ENCODE assay signal across 9 cellular contexts in the genomic region with DNA sequence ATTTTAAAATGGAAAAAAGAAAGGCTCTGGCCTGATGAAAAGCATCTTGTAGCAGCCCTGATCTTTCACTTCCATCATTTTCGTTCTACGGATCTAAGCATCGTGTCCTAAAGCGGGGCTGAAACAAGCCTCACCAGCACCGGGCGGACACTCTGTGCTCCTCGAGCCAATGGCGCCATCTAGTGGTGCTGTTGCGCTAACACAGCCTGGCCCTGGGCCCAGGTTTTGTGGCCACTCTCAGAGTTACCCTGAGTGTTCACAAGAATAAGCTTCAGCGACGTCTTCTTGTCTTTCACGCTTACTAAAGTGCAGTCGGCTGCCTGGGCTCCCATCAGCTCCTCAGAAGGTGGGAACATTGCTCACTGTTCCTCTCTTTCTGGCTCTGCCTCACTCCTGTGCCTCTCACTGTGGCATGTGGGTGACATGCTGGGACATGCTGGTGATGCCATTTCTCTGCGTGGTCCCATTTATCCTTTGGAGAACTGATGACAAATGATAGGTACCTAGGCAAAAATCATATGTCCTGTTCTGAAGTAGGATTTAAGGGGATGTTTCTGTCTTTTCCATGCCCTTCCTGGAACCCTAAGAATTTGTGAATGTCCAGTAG. TPM values are rescaled to one million over a fixed set of nuclear protein-coding genes. Genes with fewer than 3 reads are reported as not detected.
DNase-seq lines count a peak whose midpoint lies in the region; ATAC-seq and TF ChIP-seq lines count a peak whose summit lies in the region.
"Had no signal": no experiment of that assay in that cellular context is flagged by ENCODE, and none has a peak within 500 bp of the region (broad histone marks: within the 10 kb centered on the region; RNA-seq: fewer than 3 reads in every experiment).

No MANE protein-coding gene starts in this region.

- DNase-seq in ELR (ENCODE audit: low read depth), result peak; percentile 68
- DNase-seq in IMR-90, result peak; percentile 60
- DNase-seq in RPMI7951 (ENCODE audit: low read depth), result peak; percentile 49
- peak; percentile 32 to 67 for DNase-seq in activated T-helper 1 cell treated with anti-CD3 and anti-CD28 coated beads, Interleukin-2, amount 50 U/mL, for 16 hours (ENCODE audit: low read depth in 1 of 2, low spot score in 1 of 2)
- peak; percentile 64 for DNase-seq in foreskin melanocyte
- peak; percentile 92 for DNase-seq in osteocyte (ENCODE audit: extremely low spot score, unreplicated experiment)
- DNase-seq in tibial nerve (ENCODE audit: low spot score in 2 of 2), result peak; percentile 67 to 86

- peak; percentile 97 for TF ChIP-seq RAD21 in IMR-90 (IDR thresholded peaks at IDR 0.05; ENCODE audit: low read length)

- H3K27me3 Mint-ChIP-seq in osteocyte (ENCODE audit: unreplicated experiment), result no peaks in the 10 kb centered on the region

- H3K56ac ChIP-seq in IMR-90 (ENCODE audit: extremely low read depth, insufficient read depth, low read length), result no peak overlapping the region

- TF ChIP-seq POLR2A in IMR-90 (IDR thresholded peaks at IDR 0.05; ENCODE audit: low read depth, low read length), result no peak
- no peak for TF ChIP-seq POLR2A in tibial nerve (IDR thresholded peaks at IDR 0.05)

- no peaks in the 10 kb centered on the region for H3K9me3 Mint-ChIP-seq in osteocyte (ENCODE audit: unreplicated experiment)

- H3K27ac Mint-ChIP-seq in osteocyte (ENCODE audit: unreplicated experiment), result no peak overlapping the region

- H3K4me3 ChIP-seq in IMR-90 (ENCODE audit: insufficient read depth, low read depth, low read length), result no peak overlapping the region
- no peak overlapping the region for H3K4me3 ChIP-seq in tibial nerve

- H3K9me3 ChIP-seq in IMR-90 (ENCODE audit: control insufficient read depth, insufficient read depth, low read length) (no peaks in the 10 kb centered on the region), tibial nerve (no peaks in the 10 kb centered on the region)

- H3K4ac ChIP-seq in IMR-90 (ENCODE audit: low read depth, low read length), result no peak overlapping the region

- H3K36me3 Mint-ChIP-seq in osteocyte (ENCODE audit: unreplicated experiment), result no peaks in the 10 kb centered on the region

- no peaks in the 10 kb centered on the region for H3K9me1 ChIP-seq in IMR-90 (ENCODE audit: insufficient read depth, low read length)

- H3K27ac ChIP-seq in IMR-90 (ENCODE audit: insufficient read depth, low read length) (no peak overlapping the region), tibial nerve (no peak overlapping the region)

- no peak overlapping the region for H4K8ac ChIP-seq in IMR-90 (ENCODE audit: low read depth in 2 of 2, low read length in 2 of 2)

- H4K20me1 ChIP-seq in IMR-90 (ENCODE audit: insufficient read depth, low read length), result no peaks in the 10 kb centered on the region

- H3K4me3 Mint-ChIP-seq in osteocyte (ENCODE audit: unreplicated experiment), result no peak overlapping the region

- no peak overlapping the region for H3K14ac ChIP-seq in IMR-90 (replicated peaks; ENCODE audit: low read depth, low read length)

- TF ChIP-seq CTCF in IMR-90 (conservative IDR thresholded peaks at IDR 0.05; ENCODE audit: low read depth, low read length) (peak; percentile 93), osteocyte (IDR thresholded peaks at IDR 0.05) (peak; percentile 84), tibial nerve (IDR thresholded peaks at IDR 0.05) (peak; percentile 86 to 96 (median 90))

- H3K4me1 Mint-ChIP-seq in osteocyte (ENCODE audit: unreplicated experiment), result no peaks in the 10 kb centered on the region

- no peak overlapping the region for H2BK5ac ChIP-seq in IMR-90 (ENCODE audit: low read depth, low read length, poor library complexity, severe bottlenecking)

- H3K4me2 ChIP-seq in IMR-90 (ENCODE audit: low read depth, low read length), result no peak overlapping the region

- CTCF ChIA-PET in IMR-90 (lab: Yijun Ruan, JAX), result interaction anchor here (0.5 to 1.0 kb wide), 11 partner anchors 8 to 621 kb away, joined by 3 to 5 read pairs (median 3); no protein-coding TSS in a partner anchor

- dilution Hi-C loops in IMR-90 (cut with HindIII; ENCODE audit: low sequenced_read_pairs, unreplicated experiment), result no loop called here

- H2AK5ac ChIP-seq in IMR-90 (ENCODE audit: low read depth, low read length), result no peak overlapping the region

- peak in 1 of 2 donors; percentile 42 for TF ChIP-seq EP300 in tibial nerve (IDR thresholded peaks at IDR 0.05)

- H2BK15ac ChIP-seq in IMR-90 (ENCODE audit: low read depth, low read length), result no peak overlapping the region

- POLR2A ChIA-PET in IMR-90 (lab: Charles Lee; ENCODE audit: unreplicated experiment), result no interaction called here

- H3K27me3 ChIP-seq in IMR-90 (ENCODE audit: control insufficient read depth, insufficient read depth, low read length) (no peaks in the 10 kb centered on the region), tibial nerve (peaks cover 0 to 5% of the 10 kb centered on the region in 2 donors)

- intact Hi-C loops in IMR-90 (cut with micrococcal nuclease), result loop anchor here (1.0 to 5.0 kb wide), 5 partner anchors 116 to 662 kb away; no protein-coding TSS in a partner anchor

- no peaks in the 10 kb centered on the region for H3K79me1 ChIP-seq in IMR-90 (ENCODE audit: low read depth in 1 of 2, low read length in 2 of 2)

- H4K5ac ChIP-seq in IMR-90 (ENCODE audit: low read depth, low read length), result no peak overlapping the region

- peak overlapping the region; percentile 33 for H2AK9ac ChIP-seq in IMR-90 (replicated peaks; ENCODE audit: low read depth, low read length, poor library complexity)

- H2AFZ ChIP-seq in IMR-90 (replicated peaks; ENCODE audit: low read length, poor library complexity), result peak overlapping the region; percentile 82

- BruUV-seq in IMR-90 (replicated peaks; lab: Mats Ljungman, UMichigan), result no TSS peak

- 0 out of 2 replicates have a peak overlapping the region, but pooled peaks have one; percentile 16 for H2BK20ac ChIP-seq in IMR-90 (ENCODE audit: low read depth, low read length)

- 9% methylated on average over 9 of the region's 14 CpGs; no CpG with 5 or more reads in 1 of the 2 experiments for WGBS in IMR-90 (ENCODE audit: extremely low coverage in 2 of 2, insufficient read length in 1 of 2), 2 experiments
- 10 to 11% methylated on average over 14 of the region's 14 CpGs for WGBS in tibial nerve, 2 donors

- H3K36me3 ChIP-seq in IMR-90 (ENCODE audit: control insufficient read depth, insufficient read depth, low read length) (no peaks in the 10 kb centered on the region), tibial nerve (no peaks in the 10 kb centered on the region)

- H3K18ac ChIP-seq in IMR-90 (ENCODE audit: low read depth, low read length), result no peak overlapping the region

- no peak overlapping the region for H3K23ac ChIP-seq in IMR-90 (ENCODE audit: low read depth, low read length)

- H4K91ac ChIP-seq in IMR-90 (ENCODE audit: insufficient read depth, low read depth, low read length), result no peak overlapping the region

- in situ Hi-C loops in IMR-90 (cut with MboI; ENCODE audit: low sequenced_read_pairs), result loop anchor here (5.0 to 10.0 kb wide), 4 partner anchors 117 to 622 kb away; no protein-coding TSS in a partner anchor

- ATAC-seq in GM21619 (IDR thresholded peaks at IDR 0.05; ENCODE audit: unreplicated experiment) (peak; percentile 95), IMR-90 (ENCODE audit: low read depth) (peak; percentile 96)

- no peak overlapping the region for H2BK120ac ChIP-seq in IMR-90 (ENCODE audit: low read depth, low read length)

- H3K4me1 ChIP-seq in IMR-90 (ENCODE audit: control insufficient read depth, insufficient read depth, low read length) (no peaks in the 10 kb centered on the region), tibial nerve (peaks cover 0 to 7% (median 0%) of the 10 kb centered on the region in 4 donors)

- H3K9ac ChIP-seq in IMR-90 (ENCODE audit: low read depth, low read length), result no peak overlapping the region

TF ChIP-seq in IMR-90, 13 proteins besides CTCF, POLR2A, EP300 and RAD21:
- TF ChIP-seq MAFK (IDR thresholded peaks at IDR 0.05; ENCODE audit: low read depth, low read length) (no peak), MAZ (IDR thresholded peaks at IDR 0.05; ENCODE audit: borderline replicate concordance, low read depth, low read length) (no peak), NFE2L2 (IDR thresholded peaks at IDR 0.05; ENCODE audit: low read depth, low read length) (no peak), MXI1 (IDR thresholded peaks at IDR 0.05; ENCODE audit: borderline replicate concordance, low read depth, low read length) (no peak), RCOR1 (IDR thresholded peaks at IDR 0.05; ENCODE audit: insufficient replicate concordance, low read length) (no peak), SMC3 (IDR thresholded peaks at IDR 0.05; ENCODE audit: low read depth, low read length) (peak; percentile 78)
- TF ChIP-seq, protein P1, sequence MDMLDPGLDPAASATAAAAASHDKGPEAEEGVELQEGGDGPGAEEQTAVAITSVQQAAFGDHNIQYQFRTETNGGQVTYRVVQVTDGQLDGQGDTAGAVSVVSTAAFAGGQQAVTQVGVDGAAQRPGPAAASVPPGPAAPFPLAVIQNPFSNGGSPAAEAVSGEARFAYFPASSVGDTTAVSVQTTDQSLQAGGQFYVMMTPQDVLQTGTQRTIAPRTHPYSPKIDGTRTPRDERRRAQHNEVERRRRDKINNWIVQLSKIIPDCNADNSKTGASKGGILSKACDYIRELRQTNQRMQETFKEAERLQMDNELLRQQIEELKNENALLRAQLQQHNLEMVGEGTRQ (IDR thresholded peaks at IDR 0.05; ENCODE audit: low read depth, low read length), result no peak

RNA-seq across cellular contexts. Expression of a gene that starts 32.7 kb away (rescaled TPM):
- total RNA-seq in IMR-90 (2012; rRNA removed) (not detected in 2 replicates), osteocyte (not detected in 2 replicates), tibial nerve (under 1 TPM; 0.22 to 0.42 (median 0.35) TPM)
- not detected in 2 replicates for polyA plus RNA-seq in IMR-90 (2012; rRNA removed)
- polyA plus RNA-seq in IMR-90 (2012; cell fraction: cytosol; rRNA removed), result 0.01 TPM in 1 of 2 replicates, not detected in the other
- not detected in 2 replicates for polyA plus RNA-seq in IMR-90 (2012; cell fraction: nucleus; rRNA removed; ENCODE audit: low replicate concordance)
- total RNA-seq in RPMI7951 (2014; rRNA removed; shearing (Covaris generic)), result not detected in 2 replicates
- total RNA-seq: mononuclear cell had no signal

RNA-seq across cellular contexts. Expression of a gene that starts 41.0 kb away (rescaled TPM):
- total RNA-seq in IMR-90 (2012; rRNA removed) (not detected in 2 replicates), osteocyte (not detected in 2 replicates), tibial nerve (10 to 100 TPM in 1 of 4 donors, 1 to 10 TPM in 3; 3.1 to 11.7 (median 6.4) TPM)
- not detected in 2 replicates for polyA plus RNA-seq in IMR-90 (2012; rRNA removed)
- polyA plus RNA-seq in IMR-90 (2012; cell fraction: cytosol; rRNA removed), result not detected in 2 replicates
- not detected in 2 replicates for polyA plus RNA-seq in IMR-90 (2012; cell fraction: nucleus; rRNA removed; ENCODE audit: low replicate concordance)
- total RNA-seq in RPMI7951 (2014; rRNA removed; shearing (Covaris generic)), result not detected in 2 replicates
- total RNA-seq: mononuclear cell had no signal
